ENCODE assay signal across 1 cellular context in genomic region chr13:23696610-23697009, GRCh38.
TF ChIP-seq lines count a peak whose summit lies in the region.

No MANE protein-coding gene starts in this region.

TF ChIP-seq in GM23338, 12 proteins besides CTCF, POLR2A, EP300 and RAD21 (continued from another document):
- TF ChIP-seq, protein P1, sequence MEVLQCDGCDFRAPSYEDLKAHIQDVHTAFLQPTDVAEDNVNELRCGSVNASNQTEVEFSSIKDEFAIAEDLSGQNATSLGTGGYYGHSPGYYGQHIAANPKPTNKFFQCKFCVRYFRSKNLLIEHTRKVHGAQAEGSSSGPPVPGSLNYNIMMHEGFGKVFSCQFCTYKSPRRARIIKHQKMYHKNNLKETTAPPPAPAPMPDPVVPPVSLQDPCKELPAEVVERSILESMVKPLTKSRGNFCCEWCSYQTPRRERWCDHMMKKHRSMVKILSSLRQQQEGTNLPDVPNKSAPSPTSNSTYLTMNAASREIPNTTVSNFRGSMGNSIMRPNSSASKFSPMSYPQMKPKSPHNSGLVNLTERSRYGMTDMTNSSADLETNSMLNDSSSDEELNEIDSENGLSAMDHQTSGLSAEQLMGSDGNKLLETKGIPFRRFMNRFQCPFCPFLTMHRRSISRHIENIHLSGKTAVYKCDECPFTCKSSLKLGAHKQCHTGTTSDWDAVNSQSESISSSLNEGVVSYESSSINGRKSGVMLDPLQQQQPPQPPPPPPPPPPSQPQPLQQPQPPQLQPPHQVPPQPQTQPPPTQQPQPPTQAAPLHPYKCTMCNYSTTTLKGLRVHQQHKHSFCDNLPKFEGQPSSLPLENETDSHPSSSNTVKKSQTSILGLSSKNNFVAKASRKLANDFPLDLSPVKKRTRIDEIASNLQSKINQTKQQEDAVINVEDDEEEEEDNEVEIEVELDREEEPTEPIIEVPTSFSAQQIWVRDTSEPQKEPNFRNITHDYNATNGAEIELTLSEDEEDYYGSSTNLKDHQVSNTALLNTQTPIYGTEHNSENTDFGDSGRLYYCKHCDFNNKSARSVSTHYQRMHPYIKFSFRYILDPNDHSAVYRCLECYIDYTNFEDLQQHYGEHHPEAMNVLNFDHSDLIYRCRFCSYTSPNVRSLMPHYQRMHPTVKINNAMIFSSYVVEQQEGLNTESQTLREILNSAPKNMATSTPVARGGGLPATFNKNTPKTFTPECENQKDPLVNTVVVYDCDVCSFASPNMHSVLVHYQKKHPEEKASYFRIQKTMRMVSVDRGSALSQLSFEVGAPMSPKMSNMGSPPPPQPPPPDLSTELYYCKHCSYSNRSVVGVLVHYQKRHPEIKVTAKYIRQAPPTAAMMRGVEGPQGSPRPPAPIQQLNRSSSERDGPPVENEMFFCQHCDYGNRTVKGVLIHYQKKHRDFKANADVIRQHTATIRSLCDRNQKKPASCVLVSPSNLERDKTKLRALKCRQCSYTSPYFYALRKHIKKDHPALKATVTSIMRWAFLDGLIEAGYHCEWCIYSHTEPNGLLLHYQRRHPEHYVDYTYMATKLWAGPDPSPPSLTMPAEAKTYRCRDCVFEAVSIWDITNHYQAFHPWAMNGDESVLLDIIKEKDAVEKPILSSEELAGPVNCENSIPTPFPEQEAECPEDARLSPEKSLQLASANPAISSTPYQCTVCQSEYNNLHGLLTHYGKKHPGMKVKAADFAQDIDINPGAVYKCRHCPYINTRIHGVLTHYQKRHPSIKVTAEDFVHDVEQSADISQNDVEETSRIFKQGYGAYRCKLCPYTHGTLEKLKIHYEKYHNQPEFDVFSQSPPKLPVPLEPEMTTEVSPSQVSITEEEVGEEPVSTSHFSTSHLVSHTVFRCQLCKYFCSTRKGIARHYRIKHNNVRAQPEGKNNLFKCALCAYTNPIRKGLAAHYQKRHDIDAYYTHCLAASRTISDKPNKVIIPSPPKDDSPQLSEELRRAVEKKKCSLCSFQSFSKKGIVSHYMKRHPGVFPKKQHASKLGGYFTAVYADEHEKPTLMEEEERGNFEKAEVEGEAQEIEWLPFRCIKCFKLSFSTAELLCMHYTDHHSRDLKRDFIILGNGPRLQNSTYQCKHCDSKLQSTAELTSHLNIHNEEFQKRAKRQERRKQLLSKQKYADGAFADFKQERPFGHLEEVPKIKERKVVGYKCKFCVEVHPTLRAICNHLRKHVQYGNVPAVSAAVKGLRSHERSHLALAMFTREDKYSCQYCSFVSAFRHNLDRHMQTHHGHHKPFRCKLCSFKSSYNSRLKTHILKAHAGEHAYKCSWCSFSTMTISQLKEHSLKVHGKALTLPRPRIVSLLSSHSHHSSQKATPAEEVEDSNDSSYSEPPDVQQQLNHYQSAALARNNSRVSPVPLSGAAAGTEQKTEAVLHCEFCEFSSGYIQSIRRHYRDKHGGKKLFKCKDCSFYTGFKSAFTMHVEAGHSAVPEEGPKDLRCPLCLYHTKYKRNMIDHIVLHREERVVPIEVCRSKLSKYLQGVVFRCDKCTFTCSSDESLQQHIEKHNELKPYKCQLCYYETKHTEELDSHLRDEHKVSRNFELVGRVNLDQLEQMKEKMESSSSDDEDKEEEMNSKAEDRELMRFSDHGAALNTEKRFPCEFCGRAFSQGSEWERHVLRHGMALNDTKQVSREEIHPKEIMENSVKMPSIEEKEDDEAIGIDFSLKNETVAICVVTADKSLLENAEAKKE (CRISPR knock-in tag; IDR thresholded peaks at IDR 0.05), result no peak
- TF ChIP-seq EZH2phosphoT487 (IDR thresholded peaks at IDR 0.05; ENCODE audit: unreplicated experiment), result no peak
- TF ChIP-seq EZH2 (IDR thresholded peaks at IDR 0.05; ENCODE audit: low read depth, unreplicated experiment), result no peak
- TF ChIP-seq CREB1 (CRISPR knock-in tag; IDR thresholded peaks at IDR 0.05; ENCODE audit: low read depth), result no peak
- no peak for TF ChIP-seq JUNB (IDR thresholded peaks at IDR 0.05; ENCODE audit: unreplicated experiment)
- no peak for TF ChIP-seq POLR2AphosphoS5 (IDR thresholded peaks at IDR 0.05; ENCODE audit: low read depth)
- no peak for TF ChIP-seq ZNF331 (CRISPR knock-in tag; IDR thresholded peaks at IDR 0.05; ENCODE audit: low read depth)
- no peak for TF ChIP-seq NANOG (IDR thresholded peaks at IDR 0.05; ENCODE audit: borderline replicate concordance)
